1 cellular context compared by ENCODE assay signal in the genomic region with DNA sequence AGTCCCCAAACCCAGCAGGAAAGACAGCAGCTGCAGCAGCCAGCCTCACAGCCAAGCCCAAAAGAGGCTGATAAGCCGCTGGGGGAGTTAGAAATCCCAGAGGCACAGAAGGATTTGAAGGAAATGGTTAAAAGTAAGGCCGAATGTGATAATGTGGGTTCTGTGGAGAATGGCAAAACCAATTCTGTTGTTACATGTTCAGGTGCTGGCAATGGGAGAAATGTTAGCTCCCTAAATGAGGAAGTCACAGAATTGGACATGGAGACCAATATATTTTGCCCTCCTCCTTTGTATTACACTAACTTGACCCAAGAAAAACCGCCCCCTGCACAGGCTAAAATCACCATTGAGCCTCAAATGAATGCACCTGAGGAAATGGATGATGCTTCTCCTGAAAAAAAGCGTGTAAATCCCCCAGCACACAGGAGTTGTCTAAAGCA.
TF ChIP-seq lines count a peak whose summit lies in the region.

No MANE protein-coding gene starts in this region.

TF ChIP-seq in H1, 55 proteins besides CTCF, POLR2A, EP300 and RAD21 (continued from another document):
- TF ChIP-seq CHD7 (IDR thresholded peaks at IDR 0.05; ENCODE audit: insufficient replicate concordance, low read length) (no peak), CHD2 (IDR thresholded peaks at IDR 0.05; ENCODE audit: low read length) (no peak), TAF1 (IDR thresholded peaks at IDR 0.05; ENCODE audit: low read depth, low read length) (no peak), SAP30 (IDR thresholded peaks at IDR 0.05; ENCODE audit: insufficient read depth, insufficient replicate concordance, low read length) (peak; percentile 35), JUN (IDR thresholded peaks at IDR 0.05; ENCODE audit: low read depth, low read length) (no peak)
